Comparison of ENCODE assay signal across 11 cellular contexts in genomic region chr16:28977703-28978641, GRCh38. TPM values are rescaled to one million over a fixed set of nuclear protein-coding genes. Genes with fewer than 3 reads are reported as not detected.
DNase-seq lines count a peak whose midpoint lies in the region; ATAC-seq, FAIRE-seq and TF ChIP-seq lines count a peak whose summit lies in the region.
"Had no signal": no experiment of that assay in that cellular context is flagged by ENCODE, and none has a peak within 500 bp of the region (broad histone marks: within the 10 kb centered on the region; RNA-seq: fewer than 3 reads in every experiment).

No MANE protein-coding gene starts in this region.

- FAIRE-seq in urothelium cell line (lab: Jason Lieb, UNC), result no peak

- H3K79me1 ChIP-seq in mesendoderm (ENCODE audit: low read length), result peaks cover 6% of the 10 kb centered on the region

- POLR2A ChIA-PET in HEK293T (lab: Yijun Ruan, JAX), result interaction anchor here (1.0 kb wide), 1 partner anchor 27 kb away, joined by 3 read pairs; the partner anchor contains the start of gene NFATC2IP
- POLR2A ChIA-PET in activated CD4-positive, alpha-beta memory T cell treated with anti-CD3 and anti-CD28 coated beads, Interleukin-2, amount 10 ng/mL, durations not matched to agents 7 days and 5 days (lab: Charles Lee), result interaction anchor here (5.5 kb wide), 1 partner anchor 8 kb away, joined by 83 read pairs; the partner anchor contains the start of gene LAT

- H3K18ac ChIP-seq in mesendoderm (ENCODE audit: low read length), result no peak overlapping the region

- H3K36me3 Mint-ChIP-seq in activated naive CD4-positive, alpha-beta T cell treated with anti-CD3 and anti-CD28 coated beads, Interleukin-2, amount 10 ng/mL, durations not matched to agents 7 days and 5 days, result peaks cover 31% of the 10 kb centered on the region
- peaks cover 32% of the 10 kb centered on the region for H3K36me3 Mint-ChIP-seq in activated CD4-positive, alpha-beta memory T cell treated with anti-CD3 and anti-CD28 coated beads, Interleukin-2, amount 10 ng/mL, durations not matched to agents 7 days and 5 days (ENCODE audit: low read depth)
- H3K36me3 Mint-ChIP-seq in activated T-cell treated with anti-CD3 and anti-CD28 coated beads, Interleukin-2, amount 50 U/mL, for 72 hours (ENCODE audit: insufficient read depth in 2 of 2), result peaks cover 8 to 16% of the 10 kb centered on the region in 2 donors

- H3K4me1 ChIP-seq in mesendoderm (ENCODE audit: control insufficient read depth, low read depth, low read length), result no peaks in the 10 kb centered on the region

- H3K27me3 Mint-ChIP-seq in activated naive CD4-positive, alpha-beta T cell treated with anti-CD3 and anti-CD28 coated beads, Interleukin-2, amount 10 ng/mL, durations not matched to agents 7 days and 5 days, result peaks cover 5% of the 10 kb centered on the region
- no peaks in the 10 kb centered on the region for H3K27me3 Mint-ChIP-seq in activated CD4-positive, alpha-beta memory T cell treated with anti-CD3 and anti-CD28 coated beads, Interleukin-2, amount 10 ng/mL, durations not matched to agents 7 days and 5 days
- H3K27me3 Mint-ChIP-seq in activated T-cell treated with anti-CD3 and anti-CD28 coated beads, Interleukin-2, amount 50 U/mL, for 72 hours (ENCODE audit: low read depth), result no peaks in the 10 kb centered on the region

- no peak overlapping the region for H2BK120ac ChIP-seq in mesendoderm (ENCODE audit: low read depth, low read length)

- H3K4me1 Mint-ChIP-seq in activated naive CD4-positive, alpha-beta T cell treated with anti-CD3 and anti-CD28 coated beads, Interleukin-2, amount 10 ng/mL, durations not matched to agents 7 days and 5 days, result peaks cover 41% of the 10 kb centered on the region
- peaks cover 40% of the 10 kb centered on the region for H3K4me1 Mint-ChIP-seq in activated CD4-positive, alpha-beta memory T cell treated with anti-CD3 and anti-CD28 coated beads, Interleukin-2, amount 10 ng/mL, durations not matched to agents 7 days and 5 days
- peaks cover 38% of the 10 kb centered on the region for H3K4me1 Mint-ChIP-seq in activated T-cell treated with anti-CD3 and anti-CD28 coated beads, Interleukin-2, amount 50 U/mL, for 72 hours (ENCODE audit: low read depth)

- no peak overlapping the region for H3K4me3 Mint-ChIP-seq in activated naive CD4-positive, alpha-beta T cell treated with anti-CD3 and anti-CD28 coated beads, Interleukin-2, amount 10 ng/mL, durations not matched to agents 7 days and 5 days
- no peak overlapping the region for H3K4me3 Mint-ChIP-seq in activated CD4-positive, alpha-beta memory T cell treated with anti-CD3 and anti-CD28 coated beads, Interleukin-2, amount 10 ng/mL, durations not matched to agents 7 days and 5 days
- no peak overlapping the region for H3K4me3 Mint-ChIP-seq in activated T-cell treated with anti-CD3 and anti-CD28 coated beads, Interleukin-2, amount 50 U/mL, for 72 hours

- H3K56ac ChIP-seq in mesendoderm (ENCODE audit: low read length), result no peak overlapping the region

- no peak overlapping the region for H4K8ac ChIP-seq in mesendoderm (ENCODE audit: low read depth, low read length)

- peaks cover 5% of the 10 kb centered on the region for H3K9me3 Mint-ChIP-seq in activated naive CD4-positive, alpha-beta T cell treated with anti-CD3 and anti-CD28 coated beads, Interleukin-2, amount 10 ng/mL, durations not matched to agents 7 days and 5 days
- peaks cover 3% of the 10 kb centered on the region for H3K9me3 Mint-ChIP-seq in activated CD4-positive, alpha-beta memory T cell treated with anti-CD3 and anti-CD28 coated beads, Interleukin-2, amount 10 ng/mL, durations not matched to agents 7 days and 5 days
- H3K9me3 Mint-ChIP-seq in activated T-cell treated with anti-CD3 and anti-CD28 coated beads, Interleukin-2, amount 50 U/mL, for 72 hours, result peaks cover 0 to 5% of the 10 kb centered on the region in 2 donors

- CTCF ChIA-PET in HEK293T (lab: Yijun Ruan, JAX), result interaction anchor here (1.5 kb wide), 1 partner anchor 9 kb away, joined by 3 read pairs; no protein-coding TSS in a partner anchor
- CTCF ChIA-PET in activated naive CD4-positive, alpha-beta T cell treated with anti-CD3 and anti-CD28 coated beads, Interleukin-2, amount 10 ng/mL, durations not matched to agents 7 days and 5 days (lab: Charles Lee), result interaction anchor here (0.8 to 2.8 kb wide), 4 partner anchors 9 to 47 kb away, joined by 3 to 13 read pairs (median 4); no protein-coding TSS in a partner anchor
- CTCF ChIA-PET in activated CD4-positive, alpha-beta memory T cell treated with anti-CD3 and anti-CD28 coated beads, Interleukin-2, amount 10 ng/mL, durations not matched to agents 7 days and 5 days (lab: Charles Lee), result interaction anchor here (0.8 to 2.1 kb wide), 10 partner anchors 8 to 98 kb away, joined by 3 to 7 read pairs (median 3); no protein-coding TSS in a partner anchor

- no peak overlapping the region for H4K5ac ChIP-seq in mesendoderm (ENCODE audit: low read length)

- no peak overlapping the region for H3K4me2 ChIP-seq in mesendoderm (ENCODE audit: low read length)

- H3K4ac ChIP-seq in mesendoderm (ENCODE audit: low read depth, low read length), result no peak overlapping the region

- H2BK15ac ChIP-seq in mesendoderm (replicated peaks; ENCODE audit: low read depth), result no peak overlapping the region

- H3K4me3 ChIP-seq in mesendoderm (ENCODE audit: low read length), result no peak overlapping the region
- H3K4me3 ChIP-seq: GM23248, testis had no signal

- H3K79me2 ChIP-seq in mesendoderm (ENCODE audit: control insufficient read depth, insufficient read depth, low read length), result no peaks in the 10 kb centered on the region

- WGBS in mesendoderm (ENCODE audit: extremely low coverage, insufficient coverage, low lambda C conversion rate), result no CpG with 5 or more reads among the region's 11 CpGs

- no peak overlapping the region for H3K27ac ChIP-seq in mesendoderm (ENCODE audit: low read depth, low read length)
- H3K27ac ChIP-seq: GM23248, testis had no signal

- H2AK5ac ChIP-seq in mesendoderm (ENCODE audit: low read length), result no peak overlapping the region

- H3K23ac ChIP-seq in mesendoderm (ENCODE audit: low read length), result no peak overlapping the region

- no peak for ATAC-seq in activated T-cell treated with anti-CD3 and anti-CD28 coated beads, Interleukin-2, amount 50 U/mL, for 72 hours (replicated peaks in 1 of 2)

- no peaks in the 10 kb centered on the region for H3K27me3 ChIP-seq in mesendoderm (ENCODE audit: insufficient read depth, low read length, poor library complexity)
- H3K27me3 ChIP-seq: testis had no signal

- DNase-seq in COLO668 (lab: John Stamatoyannopoulos, UW; ENCODE audit: unreplicated experiment) (peak; percentile 11), HEK293T (ENCODE audit: extremely low spot score) (peak; percentile 28), mesendoderm (peak; percentile 47), urothelium cell line (ENCODE audit: low spot score) (no peak), activated T-cell treated with anti-CD3 and anti-CD28 coated beads for 4 hours (no peak)
- peak; percentile 33 for DNase-seq in activated naive CD4-positive, alpha-beta T cell treated with anti-CD3 and anti-CD28 coated beads, Interleukin-2, amount 10 ng/mL, durations not matched to agents 7 days and 5 days
- DNase-seq in activated CD4-positive, alpha-beta memory T cell treated with anti-CD3 and anti-CD28 coated beads, Interleukin-2, amount 10 ng/mL, durations not matched to agents 7 days and 5 days, result no peak
- no peak for DNase-seq in activated T-cell treated with anti-CD3 and anti-CD28 coated beads, Interleukin-2, amount 50 U/mL, for 72 hours
- DNase-seq: GM23248, testis had no signal

- H3K9ac ChIP-seq in mesendoderm (ENCODE audit: low read length), result no peak overlapping the region
- H3K9ac ChIP-seq: GM23248 had no signal

- no peak overlapping the region for H2BK5ac ChIP-seq in mesendoderm (ENCODE audit: low read length)

- H3K36me3 ChIP-seq in mesendoderm (ENCODE audit: control insufficient read depth, insufficient read depth, low read length), result no peaks in the 10 kb centered on the region

- H3K27ac Mint-ChIP-seq in activated naive CD4-positive, alpha-beta T cell treated with anti-CD3 and anti-CD28 coated beads, Interleukin-2, amount 10 ng/mL, durations not matched to agents 7 days and 5 days, result peak overlapping the region; percentile 2
- no peak overlapping the region for H3K27ac Mint-ChIP-seq in activated CD4-positive, alpha-beta memory T cell treated with anti-CD3 and anti-CD28 coated beads, Interleukin-2, amount 10 ng/mL, durations not matched to agents 7 days and 5 days
- H3K27ac Mint-ChIP-seq in activated T-cell treated with anti-CD3 and anti-CD28 coated beads, Interleukin-2, amount 50 U/mL, for 72 hours, result no peak overlapping the region

TF ChIP-seq in HEK293T, 16 proteins besides CTCF, POLR2A, EP300 and RAD21 (continues in another document):
- TF ChIP-seq FOXA1 (IDR thresholded peaks at IDR 0.05) (no peak), FOXM1 (IDR thresholded peaks at IDR 0.05; ENCODE audit: borderline replicate concordance) (no peak), NFRKB (IDR thresholded peaks at IDR 0.05) (no peak), TARDBP (IDR thresholded peaks at IDR 0.05) (no peak)

RNA-seq across cellular contexts. Expression of gene SPNS1, which starts 3.4 kb away (rescaled TPM):
- polyA plus RNA-seq in mesendoderm (2013, experiment 1 of 2), result 27.5 TPM
- 26.5 TPM for polyA plus RNA-seq in mesendoderm (2013, experiment 2 of 2)
- total RNA-seq in activated CD4-positive, alpha-beta memory T cell treated with anti-CD3 and anti-CD28 coated beads, Interleukin-2, amount 10 ng/mL, durations not matched to agents 7 days and 5 days, result 10 to 100 TPM; 20.6 to 24.7 TPM
- total RNA-seq in activated T-cell treated with anti-CD3 and anti-CD28 coated beads, Interleukin-2, amount 50 U/mL, for 72 hours, result 10 to 100 TPM; 21.1 to 23.6 TPM

RNA-seq across cellular contexts. Expression of gene LAT, which starts 6.9 kb away (rescaled TPM):
- 1.9 TPM for polyA plus RNA-seq in mesendoderm (2013, experiment 1 of 2)
- polyA plus RNA-seq in mesendoderm (2013, experiment 2 of 2), result 1.5 TPM
- total RNA-seq in activated CD4-positive, alpha-beta memory T cell treated with anti-CD3 and anti-CD28 coated beads, Interleukin-2, amount 10 ng/mL, durations not matched to agents 7 days and 5 days, result 100 to 1,000 TPM; 333 to 341 TPM
- 100 to 1,000 TPM; 254 to 360 TPM for total RNA-seq in activated T-cell treated with anti-CD3 and anti-CD28 coated beads, Interleukin-2, amount 50 U/mL, for 72 hours

RNA-seq across cellular contexts. Expression of gene NFATC2IP, which starts 27.2 kb away (rescaled TPM):
- 28.9 TPM for polyA plus RNA-seq in mesendoderm (2013, experiment 1 of 2)
- 29.8 TPM for polyA plus RNA-seq in mesendoderm (2013, experiment 2 of 2)
- 10 to 100 TPM; 96.7 TPM for total RNA-seq in activated CD4-positive, alpha-beta memory T cell treated with anti-CD3 and anti-CD28 coated beads, Interleukin-2, amount 10 ng/mL, durations not matched to agents 7 days and 5 days
- total RNA-seq in activated T-cell treated with anti-CD3 and anti-CD28 coated beads, Interleukin-2, amount 50 U/mL, for 72 hours, result 10 to 100 TPM; 81.1 to 97.6 TPM

RNA-seq across cellular contexts. Expression of gene CD19, which starts 46.2 kb away (rescaled TPM):
- 0.46 TPM for polyA plus RNA-seq in mesendoderm (2013, experiment 1 of 2)
- 0.39 TPM for polyA plus RNA-seq in mesendoderm (2013, experiment 2 of 2)
- not detected for total RNA-seq in activated CD4-positive, alpha-beta memory T cell treated with anti-CD3 and anti-CD28 coated beads, Interleukin-2, amount 10 ng/mL, durations not matched to agents 7 days and 5 days
- 1 to 10 TPM; 1.3 to 1.4 TPM for total RNA-seq in activated T-cell treated with anti-CD3 and anti-CD28 coated beads, Interleukin-2, amount 50 U/mL, for 72 hours
- total RNA-seq: GM23248, myocyte had no signal
- polyA plus RNA-seq: GM23248 had no signal

RNA-seq across cellular contexts. Expression of gene RABEP2, which starts 52.9 kb away (rescaled TPM):
- 7.2 TPM for polyA plus RNA-seq in mesendoderm (2013, experiment 1 of 2)
- polyA plus RNA-seq in mesendoderm (2013, experiment 2 of 2), result 6.6 TPM
- 10 to 100 TPM; 15.7 to 16.5 TPM for total RNA-seq in activated CD4-positive, alpha-beta memory T cell treated with anti-CD3 and anti-CD28 coated beads, Interleukin-2, amount 10 ng/mL, durations not matched to agents 7 days and 5 days
- total RNA-seq in activated T-cell treated with anti-CD3 and anti-CD28 coated beads, Interleukin-2, amount 50 U/mL, for 72 hours, result 10 to 100 TPM; 10.8 to 14.1 TPM

Comparison
In these comparisons a context has a peak if more than half of its experiments do, and no peak if none do; other contexts are left out.
1. DNase-seq: peak in COLO668 (single experiment), HEK293T (single experiment), activated naive CD4-positive, alpha-beta T cell treated with anti-CD3 and anti-CD28 coated beads, Interleukin-2, amount 10 ng/mL, durations not matched to agents 7 days and 5 days (single experiment) and mesendoderm (single experiment); none in urothelium cell line (single experiment), activated CD4-positive, alpha-beta memory T cell treated with anti-CD3 and anti-CD28 coated beads, Interleukin-2, amount 10 ng/mL, durations not matched to agents 7 days and 5 days (single experiment), activated T-cell treated with anti-CD3 and anti-CD28 coated beads, Interleukin-2, amount 50 U/mL, for 72 hours (0 of 2) and activated T-cell treated with anti-CD3 and anti-CD28 coated beads for 4 hours (single experiment).